In the genomic region with DNA sequence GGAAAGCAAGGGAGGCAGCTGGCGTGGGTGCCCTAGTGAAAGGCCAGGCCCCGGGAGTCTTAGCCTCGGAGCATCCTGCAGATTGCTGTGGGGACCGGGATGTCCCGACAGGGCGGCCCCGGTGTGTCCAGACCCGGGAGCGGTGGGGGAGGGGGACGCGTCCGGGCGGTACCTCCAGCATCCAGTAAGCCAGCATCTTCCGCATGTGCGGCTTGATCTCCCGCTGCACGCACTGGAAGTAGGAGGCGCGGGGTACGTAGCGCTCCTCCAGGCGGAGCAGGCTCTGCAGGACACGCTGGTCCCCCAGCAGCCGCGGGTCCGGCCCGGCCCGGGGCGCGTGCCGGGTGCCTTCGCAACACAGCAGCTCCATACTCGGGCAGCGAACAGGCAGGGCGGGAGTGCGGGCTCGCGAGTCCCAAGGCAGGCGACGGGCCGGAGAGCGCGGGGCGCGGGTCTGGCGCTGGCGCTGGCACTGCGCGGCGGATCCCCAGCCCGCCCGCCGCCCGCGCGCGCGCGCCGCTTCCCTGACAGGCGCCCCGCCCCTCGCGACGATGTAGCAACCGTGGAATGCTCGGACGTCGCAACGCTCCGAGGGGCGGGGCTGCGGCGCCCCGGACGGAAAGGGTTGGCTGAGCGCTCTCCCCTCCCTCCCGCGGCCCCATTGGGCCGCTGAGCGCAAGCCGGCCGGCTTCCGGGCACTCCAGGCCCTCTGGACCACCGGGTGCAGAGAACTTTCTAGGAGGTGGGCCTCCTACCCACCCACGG, we compare ENCODE assay signal across 1 cellular context.
TF ChIP-seq lines count a peak whose summit lies in the region.

A gene (minus strand): TSS at position 529 of the 765 bp plus-strand sequence. CDS start 159 bp downstream, at position 370.

TF ChIP-seq in HepG2, 621 proteins besides CTCF, POLR2A, EP300 and RAD21 (continued from another document and continues in another):
- TF ChIP-seq, protein P1, sequence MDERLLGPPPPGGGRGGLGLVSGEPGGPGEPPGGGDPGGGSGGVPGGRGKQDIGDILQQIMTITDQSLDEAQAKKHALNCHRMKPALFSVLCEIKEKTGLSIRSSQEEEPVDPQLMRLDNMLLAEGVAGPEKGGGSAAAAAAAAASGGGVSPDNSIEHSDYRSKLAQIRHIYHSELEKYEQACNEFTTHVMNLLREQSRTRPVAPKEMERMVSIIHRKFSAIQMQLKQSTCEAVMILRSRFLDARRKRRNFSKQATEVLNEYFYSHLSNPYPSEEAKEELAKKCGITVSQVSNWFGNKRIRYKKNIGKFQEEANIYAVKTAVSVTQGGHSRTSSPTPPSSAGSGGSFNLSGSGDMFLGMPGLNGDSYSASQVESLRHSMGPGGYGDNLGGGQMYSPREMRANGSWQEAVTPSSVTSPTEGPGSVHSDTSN (CRISPR knock-in tag; IDR thresholded peaks at IDR 0.05): no peak
- TF ChIP-seq KLF13 (CRISPR knock-in tag; IDR thresholded peaks at IDR 0.05) (no peak), ZNF547 (CRISPR knock-in tag; IDR thresholded peaks at IDR 0.05) (no peak), ZSCAN31 (CRISPR knock-in tag; IDR thresholded peaks at IDR 0.05; ENCODE audit: low read depth) (no peak), IKZF1 (IDR thresholded peaks at IDR 0.05) (no peak), RAD51 (IDR thresholded peaks at IDR 0.05; ENCODE audit: borderline replicate concordance) (no peak), SOX5 (CRISPR knock-in tag; IDR thresholded peaks at IDR 0.05; ENCODE audit: borderline replicate concordance) (peak; percentile 25; the same call in 1 of the 2 replicates), DMAP1 (CRISPR knock-in tag; IDR thresholded peaks at IDR 0.05) (peak; percentile 63; the same call in 1 of the 2 replicates), RORA (CRISPR knock-in tag; IDR thresholded peaks at IDR 0.05) (no peak), GTF3A (CRISPR knock-in tag; conservative IDR thresholded peaks at IDR 0.05) (no peak; the same call in 1 of the 2 replicates), ZNF773 (CRISPR knock-in tag; IDR thresholded peaks at IDR 0.05; ENCODE audit: borderline replicate concordance) (peak; percentile 71; the same call in 1 of the 2 replicates), ZKSCAN5 (CRISPR knock-in tag; IDR thresholded peaks at IDR 0.05) (no peak), NFATC3 (CRISPR knock-in tag; IDR thresholded peaks at IDR 0.05) (no peak), FOSL1 (CRISPR knock-in tag; IDR thresholded peaks at IDR 0.05; ENCODE audit: borderline replicate concordance) (no peak), IRX3 (CRISPR knock-in tag; IDR thresholded peaks at IDR 0.05; ENCODE audit: borderline replicate concordance, low read depth) (no peak; the same call in 1 of the 2 replicates), ZNF205 (CRISPR knock-in tag; IDR thresholded peaks at IDR 0.05) (0 out of 2 replicates have a peak, but pooled peaks have one; percentile 18), NCOA1 (CRISPR knock-in tag; IDR thresholded peaks at IDR 0.05) (no peak), RNF2 (conservative IDR thresholded peaks at IDR 0.05; ENCODE audit: low read depth) (peak; percentile 84), PAF1 (CRISPR knock-in tag; IDR thresholded peaks at IDR 0.05) (no peak), ZNF878 (CRISPR knock-in tag; IDR thresholded peaks at IDR 0.05) (no peak), THAP11 (CRISPR knock-in tag; IDR thresholded peaks at IDR 0.05) (peak; percentile 74), KAT2B (IDR thresholded peaks at IDR 0.05; ENCODE audit: borderline replicate concordance, low read depth, low read length) (no peak), FOXJ3 (CRISPR knock-in tag; IDR thresholded peaks at IDR 0.05; ENCODE audit: borderline replicate concordance) (no peak), XBP1 (CRISPR knock-in tag; IDR thresholded peaks at IDR 0.05) (no peak), PHB2 (IDR thresholded peaks at IDR 0.05; ENCODE audit: partially characterized antibody) (no peak), MBD4 (IDR thresholded peaks at IDR 0.05; ENCODE audit: borderline replicate concordance, low read length) (no peak), TEAD2 (CRISPR knock-in tag; IDR thresholded peaks at IDR 0.05) (peak; percentile 14; the same call in 1 of the 2 replicates)
- TF ChIP-seq, protein P2, sequence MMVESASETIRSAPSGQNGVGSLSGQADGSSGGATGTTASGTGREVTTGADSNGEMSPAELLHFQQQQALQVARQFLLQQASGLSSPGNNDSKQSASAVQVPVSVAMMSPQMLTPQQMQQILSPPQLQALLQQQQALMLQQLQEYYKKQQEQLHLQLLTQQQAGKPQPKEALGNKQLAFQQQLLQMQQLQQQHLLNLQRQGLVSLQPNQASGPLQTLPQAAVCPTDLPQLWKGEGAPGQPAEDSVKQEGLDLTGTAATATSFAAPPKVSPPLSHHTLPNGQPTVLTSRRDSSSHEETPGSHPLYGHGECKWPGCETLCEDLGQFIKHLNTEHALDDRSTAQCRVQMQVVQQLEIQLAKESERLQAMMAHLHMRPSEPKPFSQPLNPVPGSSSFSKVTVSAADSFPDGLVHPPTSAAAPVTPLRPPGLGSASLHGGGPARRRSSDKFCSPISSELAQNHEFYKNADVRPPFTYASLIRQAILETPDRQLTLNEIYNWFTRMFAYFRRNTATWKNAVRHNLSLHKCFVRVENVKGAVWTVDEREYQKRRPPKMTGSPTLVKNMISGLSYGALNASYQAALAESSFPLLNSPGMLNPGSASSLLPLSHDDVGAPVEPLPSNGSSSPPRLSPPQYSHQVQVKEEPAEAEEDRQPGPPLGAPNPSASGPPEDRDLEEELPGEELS (CRISPR knock-in tag; IDR thresholded peaks at IDR 0.05): peak; percentile 4; the same call in 1 of the 2 replicates
- TF ChIP-seq, protein P3, sequence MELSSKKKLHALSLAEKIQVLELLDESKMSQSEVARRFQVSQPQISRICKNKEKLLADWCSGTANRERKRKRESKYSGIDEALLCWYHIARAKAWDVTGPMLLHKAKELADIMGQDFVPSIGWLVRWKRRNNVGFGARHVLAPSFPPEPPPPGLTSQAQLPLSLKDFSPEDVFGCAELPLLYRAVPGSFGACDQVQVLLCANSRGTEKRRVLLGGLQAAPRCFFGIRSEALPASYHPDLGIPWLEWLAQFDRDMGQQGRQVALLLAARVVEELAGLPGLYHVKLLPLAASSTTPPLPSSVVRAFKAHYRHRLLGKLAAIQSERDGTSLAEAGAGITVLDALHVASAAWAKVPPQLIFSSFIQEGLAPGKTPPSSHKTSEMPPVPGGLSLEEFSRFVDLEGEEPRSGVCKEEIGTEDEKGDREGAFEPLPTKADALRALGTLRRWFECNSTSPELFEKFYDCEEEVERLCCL (CRISPR knock-in tag; IDR thresholded peaks at IDR 0.05; ENCODE audit: borderline replicate concordance): no peak
- TF ChIP-seq, protein P4, sequence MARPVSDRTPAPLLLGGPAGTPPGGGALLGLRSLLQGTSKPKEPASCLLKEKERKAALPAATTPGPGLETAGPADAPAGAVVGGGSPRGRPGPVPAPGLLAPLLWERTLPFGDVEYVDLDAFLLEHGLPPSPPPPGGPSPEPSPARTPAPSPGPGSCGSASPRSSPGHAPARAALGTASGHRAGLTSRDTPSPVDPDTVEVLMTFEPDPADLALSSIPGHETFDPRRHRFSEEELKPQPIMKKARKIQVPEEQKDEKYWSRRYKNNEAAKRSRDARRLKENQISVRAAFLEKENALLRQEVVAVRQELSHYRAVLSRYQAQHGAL (CRISPR knock-in tag; IDR thresholded peaks at IDR 0.05; ENCODE audit: not compliant biosample characterization): no peak
- TF ChIP-seq, protein P5, sequence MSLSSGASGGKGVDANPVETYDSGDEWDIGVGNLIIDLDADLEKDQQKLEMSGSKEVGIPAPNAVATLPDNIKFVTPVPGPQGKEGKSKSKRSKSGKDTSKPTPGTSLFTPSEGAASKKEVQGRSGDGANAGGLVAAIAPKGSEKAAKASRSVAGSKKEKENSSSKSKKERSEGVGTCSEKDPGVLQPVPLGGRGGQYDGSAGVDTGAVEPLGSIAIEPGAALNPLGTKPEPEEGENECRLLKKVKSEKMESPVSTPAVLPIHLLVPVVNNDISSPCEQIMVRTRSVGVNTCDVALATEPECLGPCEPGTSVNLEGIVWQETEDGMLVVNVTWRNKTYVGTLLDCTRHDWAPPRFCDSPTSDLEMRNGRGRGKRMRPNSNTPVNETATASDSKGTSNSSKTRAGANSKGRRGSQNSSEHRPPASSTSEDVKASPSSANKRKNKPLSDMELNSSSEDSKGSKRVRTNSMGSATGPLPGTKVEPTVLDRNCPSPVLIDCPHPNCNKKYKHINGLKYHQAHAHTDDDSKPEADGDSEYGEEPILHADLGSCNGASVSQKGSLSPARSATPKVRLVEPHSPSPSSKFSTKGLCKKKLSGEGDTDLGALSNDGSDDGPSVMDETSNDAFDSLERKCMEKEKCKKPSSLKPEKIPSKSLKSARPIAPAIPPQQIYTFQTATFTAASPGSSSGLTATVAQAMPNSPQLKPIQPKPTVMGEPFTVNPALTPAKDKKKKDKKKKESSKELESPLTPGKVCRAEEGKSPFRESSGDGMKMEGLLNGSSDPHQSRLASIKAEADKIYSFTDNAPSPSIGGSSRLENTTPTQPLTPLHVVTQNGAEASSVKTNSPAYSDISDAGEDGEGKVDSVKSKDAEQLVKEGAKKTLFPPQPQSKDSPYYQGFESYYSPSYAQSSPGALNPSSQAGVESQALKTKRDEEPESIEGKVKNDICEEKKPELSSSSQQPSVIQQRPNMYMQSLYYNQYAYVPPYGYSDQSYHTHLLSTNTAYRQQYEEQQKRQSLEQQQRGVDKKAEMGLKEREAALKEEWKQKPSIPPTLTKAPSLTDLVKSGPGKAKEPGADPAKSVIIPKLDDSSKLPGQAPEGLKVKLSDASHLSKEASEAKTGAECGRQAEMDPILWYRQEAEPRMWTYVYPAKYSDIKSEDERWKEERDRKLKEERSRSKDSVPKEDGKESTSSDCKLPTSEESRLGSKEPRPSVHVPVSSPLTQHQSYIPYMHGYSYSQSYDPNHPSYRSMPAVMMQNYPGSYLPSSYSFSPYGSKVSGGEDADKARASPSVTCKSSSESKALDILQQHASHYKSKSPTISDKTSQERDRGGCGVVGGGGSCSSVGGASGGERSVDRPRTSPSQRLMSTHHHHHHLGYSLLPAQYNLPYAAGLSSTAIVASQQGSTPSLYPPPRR (CRISPR knock-in tag; IDR thresholded peaks at IDR 0.05; ENCODE audit: borderline replicate concordance): peak; percentile 46; the same call in 1 of the 2 replicates
- TF ChIP-seq, protein P6, sequence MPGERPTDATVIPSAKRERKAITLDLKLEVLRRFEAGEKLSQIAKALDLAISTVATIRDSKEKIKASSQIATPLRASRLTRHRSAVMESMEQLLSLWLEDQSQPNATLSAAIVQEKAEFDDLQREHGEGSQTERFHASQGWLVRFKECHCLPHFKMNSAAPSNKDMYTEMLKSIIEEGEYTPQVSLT (CRISPR knock-in tag; IDR thresholded peaks at IDR 0.05; ENCODE audit: borderline replicate concordance, low read depth): no peak
- TF ChIP-seq, protein P7, sequence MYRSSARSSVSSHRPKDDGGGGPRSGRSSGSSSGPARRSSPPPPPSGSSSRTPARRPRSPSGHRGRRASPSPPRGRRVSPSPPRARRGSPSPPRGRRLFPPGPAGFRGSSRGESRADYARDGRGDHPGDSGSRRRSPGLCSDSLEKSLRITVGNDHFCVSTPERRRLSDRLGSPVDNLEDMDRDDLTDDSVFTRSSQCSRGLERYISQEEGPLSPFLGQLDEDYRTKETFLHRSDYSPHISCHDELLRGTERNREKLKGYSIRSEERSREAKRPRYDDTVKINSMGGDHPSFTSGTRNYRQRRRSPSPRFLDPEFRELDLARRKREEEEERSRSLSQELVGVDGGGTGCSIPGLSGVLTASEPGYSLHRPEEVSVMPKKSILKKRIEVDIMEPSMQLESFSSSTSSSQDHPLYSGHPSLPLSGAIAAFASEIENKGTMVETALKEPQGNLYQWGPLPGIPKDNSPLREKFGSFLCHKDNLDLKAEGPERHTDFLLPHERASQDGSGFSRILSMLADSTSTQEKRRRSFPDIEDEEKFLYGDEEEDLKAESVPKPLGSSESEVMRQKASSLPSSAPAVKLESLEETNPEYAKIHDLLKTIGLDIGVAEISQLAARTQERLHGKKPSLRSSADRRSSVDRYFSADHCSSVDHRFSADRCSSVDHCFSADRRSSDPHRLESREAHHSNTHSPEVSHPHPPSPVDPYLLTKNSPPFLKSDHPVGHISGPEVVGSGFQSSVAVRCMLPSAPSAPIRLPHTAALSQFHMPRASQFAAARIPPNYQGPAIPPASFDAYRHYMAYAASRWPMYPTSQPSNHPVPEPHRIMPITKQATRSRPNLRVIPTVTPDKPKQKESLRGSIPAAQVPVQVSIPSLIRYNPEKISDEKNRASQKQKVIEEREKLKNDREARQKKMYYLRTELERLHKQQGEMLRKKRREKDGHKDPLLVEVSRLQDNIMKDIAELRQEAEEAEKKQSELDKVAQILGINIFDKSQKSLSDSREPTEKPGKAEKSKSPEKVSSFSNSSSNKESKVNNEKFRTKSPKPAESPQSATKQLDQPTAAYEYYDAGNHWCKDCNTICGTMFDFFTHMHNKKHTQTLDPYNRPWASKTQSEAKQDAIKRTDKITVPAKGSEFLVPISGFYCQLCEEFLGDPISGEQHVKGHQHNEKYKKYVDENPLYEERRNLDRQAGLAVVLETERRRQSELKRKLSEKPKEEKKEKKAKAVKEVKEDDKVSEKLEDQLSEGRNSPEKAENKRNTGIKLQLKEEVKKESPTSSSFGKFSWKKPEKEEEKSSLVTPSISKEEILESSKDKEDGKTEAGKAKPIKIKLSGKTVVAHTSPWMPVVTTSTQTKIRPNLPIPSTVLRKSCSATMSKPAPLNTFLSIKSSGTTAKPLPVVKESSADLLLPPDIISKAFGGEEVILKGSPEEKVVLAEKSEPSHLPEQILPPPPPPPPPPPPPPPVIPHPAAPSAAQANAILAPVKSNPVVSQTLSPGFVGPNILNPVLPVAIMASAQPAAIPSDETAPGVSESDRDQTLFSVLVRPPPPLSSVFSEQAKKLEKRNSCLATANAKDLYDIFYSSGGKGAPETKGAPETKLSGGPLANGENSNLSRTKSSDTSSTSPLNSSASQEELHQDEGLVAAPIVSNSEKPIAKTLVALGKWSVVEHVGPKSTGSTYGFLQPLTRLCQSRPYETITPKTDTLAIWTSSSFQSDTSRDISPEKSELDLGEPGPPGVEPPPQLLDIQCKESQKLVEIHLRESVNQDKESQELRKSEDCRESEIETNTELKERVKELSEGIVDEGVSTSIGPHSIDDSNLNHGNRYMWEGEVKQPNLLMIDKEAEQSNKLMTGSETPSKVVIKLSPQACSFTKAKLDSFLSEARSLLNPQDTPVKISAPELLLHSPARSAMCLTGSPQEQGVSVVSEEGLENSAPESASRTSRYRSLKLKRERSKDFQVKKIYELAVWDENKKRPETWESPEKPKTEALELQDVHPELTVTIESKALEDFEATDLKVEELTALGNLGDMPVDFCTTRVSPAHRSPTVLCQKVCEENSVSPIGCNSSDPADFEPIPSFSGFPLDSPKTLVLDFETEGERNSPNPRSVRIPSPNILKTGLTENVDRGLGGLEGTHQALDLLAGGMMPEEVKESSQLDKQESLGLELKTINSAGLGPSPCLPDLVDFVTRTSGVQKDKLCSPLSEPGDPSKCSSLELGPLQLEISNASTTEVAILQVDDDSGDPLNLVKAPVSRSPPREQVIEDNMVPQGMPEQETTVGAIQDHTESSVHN (CRISPR knock-in tag; IDR thresholded peaks at IDR 0.05): no peak
- TF ChIP-seq, protein P8, sequence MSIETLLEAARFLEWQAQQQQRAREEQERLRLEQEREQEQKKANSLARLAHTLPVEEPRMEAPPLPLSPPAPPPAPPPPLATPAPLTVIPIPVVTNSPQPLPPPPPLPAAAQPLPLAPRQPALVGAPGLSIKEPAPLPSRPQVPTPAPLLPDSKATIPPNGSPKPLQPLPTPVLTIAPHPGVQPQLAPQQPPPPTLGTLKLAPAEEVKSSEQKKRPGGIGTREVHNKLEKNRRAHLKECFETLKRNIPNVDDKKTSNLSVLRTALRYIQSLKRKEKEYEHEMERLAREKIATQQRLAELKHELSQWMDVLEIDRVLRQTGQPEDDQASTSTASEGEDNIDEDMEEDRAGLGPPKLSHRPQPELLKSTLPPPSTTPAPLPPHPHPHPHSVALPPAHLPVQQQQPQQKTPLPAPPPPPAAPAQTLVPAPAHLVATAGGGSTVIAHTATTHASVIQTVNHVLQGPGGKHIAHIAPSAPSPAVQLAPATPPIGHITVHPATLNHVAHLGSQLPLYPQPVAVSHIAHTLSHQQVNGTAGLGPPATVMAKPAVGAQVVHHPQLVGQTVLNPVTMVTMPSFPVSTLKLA (IDR thresholded peaks at IDR 0.05): no peak
